Comparison of ENCODE assay signal across 1 cellular context in the genomic region with DNA sequence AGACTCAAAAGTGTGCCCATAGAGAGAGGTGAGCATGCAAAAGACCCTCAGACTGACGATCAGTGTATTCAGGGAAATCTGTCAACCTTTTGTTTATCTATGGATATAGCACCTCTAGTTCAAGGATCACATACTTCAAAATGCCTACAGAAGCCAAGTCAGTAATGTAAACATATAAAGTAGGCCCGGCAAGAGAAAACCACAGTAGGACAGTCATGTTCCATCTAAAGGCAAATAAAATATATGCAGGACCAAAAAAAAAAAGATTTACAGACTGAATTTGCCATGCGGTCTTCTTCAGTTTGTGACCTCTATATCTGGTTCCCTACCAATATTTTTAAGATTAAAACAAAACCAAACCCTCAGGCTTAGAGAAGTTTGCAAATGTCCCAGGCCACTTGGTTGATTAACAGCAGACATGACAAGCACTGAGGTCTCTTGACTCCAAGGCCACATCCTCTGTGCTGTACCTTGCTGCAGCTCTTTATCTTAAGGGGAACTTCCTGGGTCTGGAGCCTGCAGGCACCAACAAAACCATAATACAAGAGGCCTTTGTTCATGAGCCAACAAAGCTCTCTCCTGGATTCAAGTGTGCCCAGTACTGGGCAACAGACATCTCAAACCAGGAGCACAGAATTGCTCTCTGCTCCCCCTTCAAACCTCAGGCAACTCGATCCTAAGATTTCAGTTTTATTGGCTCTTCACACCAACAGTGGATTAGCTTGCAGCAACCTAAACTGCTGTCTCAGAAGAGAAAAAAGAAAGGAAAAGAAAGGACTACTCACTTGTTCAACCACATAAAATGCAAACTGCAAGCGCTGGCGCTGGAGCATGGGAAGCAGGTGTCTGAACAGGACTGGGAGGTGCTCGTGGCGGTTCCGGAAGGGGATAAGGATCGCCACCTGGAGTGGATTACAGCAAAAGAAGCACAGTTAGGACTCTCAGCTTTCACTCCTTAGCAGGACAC.
TF ChIP-seq lines count a peak whose summit lies in the region.

No MANE protein-coding gene starts in this region.

TF ChIP-seq in HepG2, 621 proteins besides CTCF, POLR2A, EP300 and RAD21 (continued from another document):
- TF ChIP-seq RCOR2 (CRISPR knock-in tag; IDR thresholded peaks at IDR 0.05) (peak; percentile 5; the same call in 1 of the 2 replicates), ZSCAN12 (CRISPR knock-in tag; IDR thresholded peaks at IDR 0.05) (peak; percentile 7; the same call in 1 of the 2 replicates), YEATS4 (CRISPR knock-in tag; IDR thresholded peaks at IDR 0.05; ENCODE audit: borderline replicate concordance) (no peak)
